In the genomic region with DNA sequence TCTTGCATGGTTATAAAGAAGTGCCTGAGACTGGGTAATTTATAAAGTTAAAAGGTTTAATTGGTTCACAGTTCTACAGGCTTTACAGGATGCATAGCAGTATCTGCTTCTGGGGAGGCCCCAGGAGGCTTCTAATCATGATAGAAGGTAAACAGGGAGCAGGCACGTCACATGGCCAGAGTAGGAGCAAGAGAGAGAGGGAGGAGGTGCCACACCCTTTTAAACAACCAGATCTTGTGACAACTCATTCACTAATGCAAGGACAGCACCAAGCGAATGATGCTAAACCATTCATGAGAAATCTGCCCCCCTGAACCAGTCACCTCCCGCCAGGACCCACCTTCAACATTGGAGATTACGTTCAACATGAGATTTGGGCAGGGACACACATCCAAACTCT, we compare ENCODE assay signal across 1 cellular context.
TF ChIP-seq lines count a peak whose summit lies in the region.

No MANE protein-coding gene starts in this region.

TF ChIP-seq in K562, 482 proteins besides CTCF, POLR2A, EP300 and RAD21 (continued from another document):
- TF ChIP-seq USF2 (CRISPR knock-in tag; IDR thresholded peaks at IDR 0.05) (peak; percentile 51), MNT (conservative IDR thresholded peaks at IDR 0.05) (peak in 1 of 2 experiments; percentile 42; a peak in 1 of 4 replicates), SMAD4 (CRISPR knock-in tag; conservative IDR thresholded peaks at IDR 0.05) (no peak), DPF2 (IDR thresholded peaks at IDR 0.05) (no peak), SOX6 (IDR thresholded peaks at IDR 0.05) (0 out of 2 replicates have a peak, but pooled peaks have one; percentile 41), KLF6 (CRISPR knock-in tag; IDR thresholded peaks at IDR 0.05; ENCODE audit: borderline replicate concordance) (peak; percentile 32; the same call in 1 of the 2 replicates)
